In genomic region chr17:81910840-81911276, GRCh38 we compare ENCODE assay signal across 1 cellular context.
TF ChIP-seq lines count a peak whose summit lies in the region.

No MANE protein-coding gene starts in this region.

TF ChIP-seq in GM12878, 131 proteins besides CTCF, POLR2A, EP300 and RAD21 (continues in another document):
- no peak for TF ChIP-seq IRF3 (IDR thresholded peaks at IDR 0.05)
- TF ChIP-seq ETV6 (conservative IDR thresholded peaks at IDR 0.05 in 1 of 2, IDR thresholded peaks at IDR 0.05 in 1 of 2; ENCODE audit: borderline replicate concordance in 1 of 2, low read depth in 1 of 2), result no peak
- TF ChIP-seq BMI1 (IDR thresholded peaks at IDR 0.05; ENCODE audit: borderline replicate concordance), result no peak
- TF ChIP-seq RBBP5 (conservative IDR thresholded peaks at IDR 0.05), result no peak
- TF ChIP-seq CREB1 (IDR thresholded peaks at IDR 0.05; ENCODE audit: low read depth), result no peak
- no peak for TF ChIP-seq EGR1 (IDR thresholded peaks at IDR 0.05; ENCODE audit: borderline replicate concordance in 1 of 2, low read depth in 2 of 2, low read length in 2 of 2)
- no peak for TF ChIP-seq STAT1 (conservative IDR thresholded peaks at IDR 0.05)
- peak; percentile 70; the same call in 1 of the 2 replicates for TF ChIP-seq IKZF1 (conservative IDR thresholded peaks at IDR 0.05)
- no peak for TF ChIP-seq PRDM15 (CRISPR knock-in tag; IDR thresholded peaks at IDR 0.05)
- TF ChIP-seq, protein P1, sequence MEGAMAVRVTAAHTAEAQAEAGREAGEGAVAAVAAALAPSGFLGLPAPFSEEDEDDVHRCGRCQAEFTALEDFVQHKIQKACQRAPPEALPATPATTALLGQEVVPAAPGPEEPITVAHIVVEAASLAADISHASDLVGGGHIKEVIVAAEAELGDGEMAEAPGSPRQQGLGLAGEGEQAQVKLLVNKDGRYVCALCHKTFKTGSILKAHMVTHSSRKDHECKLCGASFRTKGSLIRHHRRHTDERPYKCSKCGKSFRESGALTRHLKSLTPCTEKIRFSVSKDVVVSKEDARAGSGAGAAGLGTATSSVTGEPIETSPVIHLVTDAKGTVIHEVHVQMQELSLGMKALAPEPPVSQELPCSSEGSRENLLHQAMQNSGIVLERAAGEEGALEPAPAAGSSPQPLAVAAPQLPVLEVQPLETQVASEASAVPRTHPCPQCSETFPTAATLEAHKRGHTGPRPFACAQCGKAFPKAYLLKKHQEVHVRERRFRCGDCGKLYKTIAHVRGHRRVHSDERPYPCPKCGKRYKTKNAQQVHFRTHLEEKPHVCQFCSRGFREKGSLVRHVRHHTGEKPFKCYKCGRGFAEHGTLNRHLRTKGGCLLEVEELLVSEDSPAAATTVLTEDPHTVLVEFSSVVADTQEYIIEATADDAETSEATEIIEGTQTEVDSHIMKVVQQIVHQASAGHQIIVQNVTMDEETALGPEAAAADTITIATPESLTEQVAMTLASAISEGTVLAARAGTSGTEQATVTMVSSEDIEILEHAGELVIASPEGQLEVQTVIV (IDR thresholded peaks at IDR 0.05; ENCODE audit: borderline replicate concordance, partially characterized antibody), result no peak
- TF ChIP-seq DPF2 (IDR thresholded peaks at IDR 0.05), result peak; percentile 45; the same call in 1 of the 2 replicates
- no peak for TF ChIP-seq ELK1 (IDR thresholded peaks at IDR 0.05; ENCODE audit: low read depth, low read length)
- TF ChIP-seq CHD2 (IDR thresholded peaks at IDR 0.05; ENCODE audit: borderline replicate concordance, low read depth, low read length), result no peak
- no peak for TF ChIP-seq RUNX3 (IDR thresholded peaks at IDR 0.05; ENCODE audit: low read length)
- TF ChIP-seq, protein P2, sequence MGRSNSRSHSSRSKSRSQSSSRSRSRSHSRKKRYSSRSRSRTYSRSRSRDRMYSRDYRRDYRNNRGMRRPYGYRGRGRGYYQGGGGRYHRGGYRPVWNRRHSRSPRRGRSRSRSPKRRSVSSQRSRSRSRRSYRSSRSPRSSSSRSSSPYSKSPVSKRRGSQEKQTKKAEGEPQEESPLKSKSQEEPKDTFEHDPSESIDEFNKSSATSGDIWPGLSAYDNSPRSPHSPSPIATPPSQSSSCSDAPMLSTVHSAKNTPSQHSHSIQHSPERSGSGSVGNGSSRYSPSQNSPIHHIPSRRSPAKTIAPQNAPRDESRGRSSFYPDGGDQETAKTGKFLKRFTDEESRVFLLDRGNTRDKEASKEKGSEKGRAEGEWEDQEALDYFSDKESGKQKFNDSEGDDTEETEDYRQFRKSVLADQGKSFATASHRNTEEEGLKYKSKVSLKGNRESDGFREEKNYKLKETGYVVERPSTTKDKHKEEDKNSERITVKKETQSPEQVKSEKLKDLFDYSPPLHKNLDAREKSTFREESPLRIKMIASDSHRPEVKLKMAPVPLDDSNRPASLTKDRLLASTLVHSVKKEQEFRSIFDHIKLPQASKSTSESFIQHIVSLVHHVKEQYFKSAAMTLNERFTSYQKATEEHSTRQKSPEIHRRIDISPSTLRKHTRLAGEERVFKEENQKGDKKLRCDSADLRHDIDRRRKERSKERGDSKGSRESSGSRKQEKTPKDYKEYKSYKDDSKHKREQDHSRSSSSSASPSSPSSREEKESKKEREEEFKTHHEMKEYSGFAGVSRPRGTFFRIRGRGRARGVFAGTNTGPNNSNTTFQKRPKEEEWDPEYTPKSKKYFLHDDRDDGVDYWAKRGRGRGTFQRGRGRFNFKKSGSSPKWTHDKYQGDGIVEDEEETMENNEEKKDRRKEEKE (IDR thresholded peaks at IDR 0.05), result peak; percentile 21; the same call in 1 of the 2 replicates
- no peak for TF ChIP-seq KAT2A (conservative IDR thresholded peaks at IDR 0.05; ENCODE audit: control insufficient read depth, low read depth, low read length)
- no peak for TF ChIP-seq ZNF592 (IDR thresholded peaks at IDR 0.05)
- no peak for TF ChIP-seq MEF2A (IDR thresholded peaks at IDR 0.05; ENCODE audit: insufficient read depth, low read depth, low read length)
- TF ChIP-seq POU2F2 (IDR thresholded peaks at IDR 0.05; ENCODE audit: borderline replicate concordance, low read depth, low read length), result no peak
- TF ChIP-seq NFIC (IDR thresholded peaks at IDR 0.05; ENCODE audit: low read depth, low read length), result no peak
- no peak for TF ChIP-seq MTA2 (IDR thresholded peaks at IDR 0.05; ENCODE audit: low read depth)
- TF ChIP-seq SKIL (IDR thresholded peaks at IDR 0.05; ENCODE audit: low read depth, poor library complexity, severe bottlenecking), result no peak
- TF ChIP-seq POLR2AphosphoS2 (IDR thresholded peaks at IDR 0.05; ENCODE audit: low read depth, low read length), result no peak
- no peak for TF ChIP-seq CHD1 (IDR thresholded peaks at IDR 0.05; ENCODE audit: low read depth, low read length)
- no peak for TF ChIP-seq IRF5 (IDR thresholded peaks at IDR 0.05; ENCODE audit: borderline replicate concordance)
- no peak for TF ChIP-seq SMAD1 (IDR thresholded peaks at IDR 0.05; ENCODE audit: low read depth, partially characterized antibody)
- no peak for TF ChIP-seq RELA (IDR thresholded peaks at IDR 0.05; ENCODE audit: borderline replicate concordance, partially characterized antibody)
- TF ChIP-seq ZNF274 (IDR thresholded peaks at IDR 0.05; ENCODE audit: insufficient read depth, insufficient read length), result no peak
- no peak for TF ChIP-seq EZH2 (IDR thresholded peaks at IDR 0.05; ENCODE audit: borderline replicate concordance, control insufficient read depth, low read depth, low read length)
- TF ChIP-seq, protein P3, sequence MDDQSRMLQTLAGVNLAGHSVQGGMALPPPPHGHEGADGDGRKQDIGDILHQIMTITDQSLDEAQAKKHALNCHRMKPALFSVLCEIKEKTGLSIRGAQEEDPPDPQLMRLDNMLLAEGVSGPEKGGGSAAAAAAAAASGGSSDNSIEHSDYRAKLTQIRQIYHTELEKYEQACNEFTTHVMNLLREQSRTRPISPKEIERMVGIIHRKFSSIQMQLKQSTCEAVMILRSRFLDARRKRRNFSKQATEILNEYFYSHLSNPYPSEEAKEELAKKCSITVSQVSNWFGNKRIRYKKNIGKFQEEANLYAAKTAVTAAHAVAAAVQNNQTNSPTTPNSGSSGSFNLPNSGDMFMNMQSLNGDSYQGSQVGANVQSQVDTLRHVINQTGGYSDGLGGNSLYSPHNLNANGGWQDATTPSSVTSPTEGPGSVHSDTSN (IDR thresholded peaks at IDR 0.05; ENCODE audit: insufficient replicate concordance, low read depth, low read length), result no peak
- TF ChIP-seq ZSCAN29 (IDR thresholded peaks at IDR 0.05), result no peak
- no peak for TF ChIP-seq SUZ12 (IDR thresholded peaks at IDR 0.05; ENCODE audit: unreplicated experiment)
- TF ChIP-seq MYC (IDR thresholded peaks at IDR 0.05; ENCODE audit: insufficient read depth, insufficient read length, insufficient replicate concordance, low read length, severe bottlenecking), result no peak
- no peak for TF ChIP-seq SPI1 (IDR thresholded peaks at IDR 0.05; ENCODE audit: borderline replicate concordance, insufficient read depth, low read depth, low read length)
